Comparison of ENCODE assay signal across 16 cellular contexts in genomic region chr19:54648129-54648528, GRCh38. TPM values are rescaled to one million over a fixed set of nuclear protein-coding genes. Genes with fewer than 3 reads are reported as not detected.
DNase-seq lines count a peak whose midpoint lies in the region; ATAC-seq, FAIRE-seq and TF ChIP-seq lines count a peak whose summit lies in the region.
"Had no signal": no experiment of that assay in that cellular context is flagged by ENCODE, and none has a peak within 500 bp of the region (broad histone marks: within the 10 kb centered on the region; RNA-seq: fewer than 3 reads in every experiment).

No MANE protein-coding gene starts in this region.

- H3K9me3 ChIP-seq in OCI-LY3 (ENCODE audit: insufficient read depth, low read length): no peaks in the 10 kb centered on the region
- no peaks in the 10 kb centered on the region for H3K9me3 ChIP-seq in MG63
- H3K9me3 ChIP-seq: A549 had no signal

- H3K4me2 ChIP-seq in OCI-LY3 (ENCODE audit: low read length): no peak overlapping the region
- H3K4me2 ChIP-seq: A549 had no signal

- H3K27me3 ChIP-seq in OCI-LY3 (ENCODE audit: low read depth, low read length) (peaks cover 31% of the 10 kb centered on the region), MG63 (peaks cover 48% of the 10 kb centered on the region)

- TF ChIP-seq CTCF in GM10248 (IDR thresholded peaks at IDR 0.05; ENCODE audit: control extremely low read depth, extremely low read depth, low read depth, missing control alignments) (peak; percentile 26), OCI-LY3 (IDR thresholded peaks at IDR 0.05; ENCODE audit: low read depth, low read length) (peak; percentile 39)

- H4K20me1 ChIP-seq in OCI-LY3 (ENCODE audit: insufficient read depth, low read length): no peaks in the 10 kb centered on the region

- FAIRE-seq in GM12891 (lab: Jason Lieb, UNC): peak; percentile 51
- FAIRE-seq: A549 had no signal

- H3K36me3 ChIP-seq in OCI-LY3 (replicated peaks; ENCODE audit: low read depth, low read length) (no peaks in the 10 kb centered on the region), MG63 (no peaks in the 10 kb centered on the region)

- POLR2A ChIA-PET in GM10248 (lab: Yijun Ruan, JAX): no interaction called here

- no peak overlapping the region for H3K9ac ChIP-seq in OCI-LY3 (ENCODE audit: low read length)

- ATAC-seq in esophagus mucosa: no peak

- TF ChIP-seq POLR2A in GM12891 (IDR thresholded peaks at IDR 0.05; ENCODE audit: low read depth, low read length): no peak

- H3K4me1 ChIP-seq in OCI-LY3 (ENCODE audit: low read length): peaks cover 11% of the 10 kb centered on the region
- H3K4me1 ChIP-seq: A549 had no signal

- no peaks in the 10 kb centered on the region for H3K79me2 ChIP-seq in OCI-LY3 (ENCODE audit: low read length)

- CTCF ChIA-PET in GM10248 (lab: Yijun Ruan, JAX): interaction anchor here (1.0 to 31.0 kb wide), 7 partner anchors 9 to 175 kb away, joined by 3 to 542 read pairs (median 3); partner anchors contain the start of gene CDC42EP5

- H3K27ac ChIP-seq in OCI-LY3 (ENCODE audit: low read length): no peak overlapping the region
- H3K27ac ChIP-seq: A549 had no signal

- no peak for DNase-seq in GM10248 (ENCODE audit: extremely low spot score)
- DNase-seq in GM12891 (ENCODE audit: insufficient read length, low spot score): no peak
- peak; percentile 6 for DNase-seq in dermis blood vessel endothelial cell
- DNase-seq in MG63: no peak
- DNase-seq in NCI-H2196 treated with DMSO at 0.1 percent for 48 hours (lab: John Stamatoyannopoulos, UW; ENCODE audit: unreplicated experiment): no peak
- DNase-seq: CD4-positive, alpha-beta memory T cell; DMS153; NCI-H1417; NCI-H187 treated with DMSO at 0.1 percent for 48 hours; NCI-H226; NCI-H524 treated with DMSO at 0.1 percent for 48 hours had no signal

- no peak overlapping the region for H2AFZ ChIP-seq in OCI-LY3 (ENCODE audit: low read depth, low read length)

- no peak overlapping the region for H3K4me3 ChIP-seq in OCI-LY3 (ENCODE audit: low read length)
- no peak overlapping the region for H3K4me3 ChIP-seq in MG63
- H3K4me3 ChIP-seq: A549 had no signal

TF ChIP-seq in GM12891, 5 proteins besides CTCF, POLR2A, EP300 and RAD21:
- no peak for TF ChIP-seq PAX5 (IDR thresholded peaks at IDR 0.05; ENCODE audit: insufficient read depth, low read length, severe bottlenecking)
- TF ChIP-seq POU2F2 (IDR thresholded peaks at IDR 0.05; ENCODE audit: low read depth, low read length): no peak
- no peak for TF ChIP-seq POLR2AphosphoS5 (IDR thresholded peaks at IDR 0.05; ENCODE audit: low read depth, low read length)
- TF ChIP-seq SPI1 (IDR thresholded peaks at IDR 0.05; ENCODE audit: low read depth, low read length): no peak
- no peak for TF ChIP-seq TAF1 (IDR thresholded peaks at IDR 0.05; ENCODE audit: low read depth, low read length)

RNA-seq across cellular contexts. Expression of gene LILRB4, which starts 14.7 kb away (rescaled TPM):
- 7.3 TPM for polyA plus RNA-seq in GM12891 (2012; ENCODE audit: low read depth, missing spikeins)
- total RNA-seq in dermis blood vessel endothelial cell (not detected in 2 replicates), esophagus mucosa (0.48 TPM)
- total RNA-seq in MG63 (2014; rRNA removed; shearing (Covaris generic); ENCODE audit: low replicate concordance): not detected in 2 replicates
- total RNA-seq: H4 had no signal
- polyA plus RNA-seq: A549; BJ; CD4-positive, alpha-beta memory T cell had no signal

RNA-seq across cellular contexts. Expression of gene LILRB1, which starts 17.8 kb away (rescaled TPM):
- polyA plus RNA-seq in GM12891 (2012; ENCODE audit: low read depth, missing spikeins): 56.9 TPM
- total RNA-seq in dermis blood vessel endothelial cell (not detected in 2 replicates), esophagus mucosa (1.3 TPM)
- total RNA-seq in MG63 (2014; rRNA removed; shearing (Covaris generic); ENCODE audit: low replicate concordance): not detected in 2 replicates
- total RNA-seq: H4 had no signal
- polyA plus RNA-seq: A549, BJ had no signal

RNA-seq across cellular contexts. Expression of gene LILRA1, which starts 54.7 kb away (rescaled TPM):
- polyA plus RNA-seq in GM12891 (2012; ENCODE audit: low read depth, missing spikeins): 0.95 TPM
- not detected in 2 replicates for total RNA-seq in dermis blood vessel endothelial cell
- not detected in 2 replicates for total RNA-seq in MG63 (2014; rRNA removed; shearing (Covaris generic); ENCODE audit: low replicate concordance)
- 0.16 TPM for total RNA-seq in esophagus mucosa
- total RNA-seq: CD4-positive, alpha-beta memory T cell; H4 had no signal
- polyA plus RNA-seq: A549; BJ; CD4-positive, alpha-beta memory T cell had no signal
